In the genomic region with DNA sequence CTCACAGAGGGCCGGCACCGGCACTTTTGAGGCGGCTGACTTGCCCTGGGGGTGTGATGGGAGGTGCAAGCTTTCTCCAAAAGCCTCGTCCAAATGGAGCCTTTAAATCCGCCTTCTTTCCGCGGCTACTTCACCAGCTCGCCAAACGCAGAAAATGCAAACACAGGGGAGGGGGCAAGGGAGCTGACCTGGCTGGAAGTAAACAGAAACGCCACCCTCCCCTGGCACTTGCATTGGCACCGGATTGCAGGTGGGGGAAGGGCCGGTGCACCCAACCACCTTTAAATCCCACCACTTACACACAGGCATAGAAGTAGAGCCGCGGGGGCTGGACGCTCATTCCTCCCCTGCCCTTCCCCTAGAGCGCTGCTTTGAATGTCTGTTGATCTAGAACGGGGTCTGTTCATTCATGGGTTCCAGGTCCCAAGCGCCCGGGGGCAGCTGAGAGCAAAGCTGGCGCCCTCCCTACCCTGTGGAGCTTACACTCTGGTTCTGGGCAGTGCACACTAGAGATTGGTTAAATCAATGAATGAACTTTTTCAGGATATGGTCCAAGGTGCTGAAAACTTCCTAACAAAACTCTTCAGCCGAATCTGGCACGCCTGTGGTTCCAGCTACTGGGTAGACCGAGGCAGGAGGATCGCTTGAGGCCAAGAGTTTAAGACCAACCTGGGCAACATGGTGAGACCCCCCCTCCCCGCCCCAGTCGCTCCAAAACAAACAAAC, we compare ENCODE assay signal across 8 cellular contexts. TPM values are rescaled to one million over a fixed set of nuclear protein-coding genes. Genes with fewer than 3 reads are reported as not detected.
DNase-seq lines count a peak whose midpoint lies in the region; ATAC-seq and TF ChIP-seq lines count a peak whose summit lies in the region.
"Not testable (repeated sequence)": the region's sequence is repeated elsewhere in the genome, so short reads cannot be mapped to it uniquely, and the experiment has no call there.

No MANE protein-coding gene starts in this region.

- intact Hi-C loops in activated CD4-positive, alpha-beta T cell treated with anti-CD3 and anti-CD28 coated beads, Interleukin-2, amount 10 ng/mL, durations not matched to agents 24 days and 14 days (cut with micrococcal nuclease) = loop anchor here (1.0 to 10.0 kb wide), 3 partner anchors 56 to 179 kb away; a partner anchor contains a TSS
- intact Hi-C loops in mammary epithelial cell (cut with micrococcal nuclease); upper lobe of right lung (cut with DNase I): not testable (repeated sequence)

- in situ Hi-C loops in mammary epithelial cell (cut with MboI; ENCODE audit: low sequenced_read_pairs in 2 of 2) = not testable (repeated sequence)

- peaks cover 11% of the 10 kb centered on the region for H3K36me3 Mint-ChIP-seq in activated CD4-positive, alpha-beta T cell treated with anti-CD3 and anti-CD28 coated beads, Interleukin-2, amount 10 ng/mL, durations not matched to agents 24 days and 14 days (ENCODE audit: low read depth)

- peak overlapping the region; percentile 64 for H3K27ac Mint-ChIP-seq in activated CD4-positive, alpha-beta T cell treated with anti-CD3 and anti-CD28 coated beads, Interleukin-2, amount 10 ng/mL, durations not matched to agents 24 days and 14 days

- H3K4me2 ChIP-seq in mammary epithelial cell (ENCODE audit: insufficient read depth, low read depth, low read length) (peak overlapping the region; percentile 64), mesenchymal stem cell (ENCODE audit: low read length, poor library complexity, severe bottlenecking) (peak overlapping the region; percentile 80)

- not testable (repeated sequence) for H3K27me3 ChIP-seq in mammary epithelial cell (ENCODE audit: insufficient read depth, low read length); mesenchymal stem cell (ENCODE audit: control insufficient read depth in 1 of 2, insufficient read depth in 1 of 2, low read length in 2 of 2); rectal smooth muscle tissue (ENCODE audit: control insufficient read depth, insufficient read depth, low read length); upper lobe of right lung

- not testable (repeated sequence) for H2BK12ac ChIP-seq in mesenchymal stem cell (ENCODE audit: low read length in 2 of 2)

- H3K79me2 ChIP-seq in mammary epithelial cell (ENCODE audit: insufficient read depth, low read length) = peaks cover 33% of the 10 kb centered on the region

- not testable (repeated sequence) for H4K20me1 ChIP-seq in mammary epithelial cell (ENCODE audit: insufficient read depth, low read length)

- CTCF ChIA-PET in mammary epithelial cell (lab: Charles Lee; ENCODE audit: low non-redundant PET) = not testable (repeated sequence)

- dilution Hi-C loops in mammary epithelial cell (cut with HindIII; ENCODE audit: low sequenced_read_pairs) = not testable (repeated sequence)

- not testable (repeated sequence) for H3K36me3 ChIP-seq in mammary epithelial cell (ENCODE audit: insufficient read depth, low read length); rectal smooth muscle tissue (ENCODE audit: control insufficient read depth, insufficient read depth, low read length); upper lobe of right lung
- H3K36me3 ChIP-seq in mesenchymal stem cell (ENCODE audit: control insufficient read depth in 1 of 2, insufficient read depth in 2 of 2, low read depth in 1 of 2, low read length in 2 of 2) = peaks cover 11 to 13% of the 10 kb centered on the region in 2 experiments

- H3K14ac ChIP-seq in mesenchymal stem cell (ENCODE audit: low read length in 2 of 2) = not testable (repeated sequence)

- H4K91ac ChIP-seq in mesenchymal stem cell (ENCODE audit: low read length) = not testable (repeated sequence)

- not testable (repeated sequence) for H2BK15ac ChIP-seq in mesenchymal stem cell (ENCODE audit: low read depth, poor library complexity, severe bottlenecking)

- H3K4me3 ChIP-seq in mammary epithelial cell (replicated peaks in 1 of 3; ENCODE audit: insufficient read depth in 1 of 3, low read depth in 2 of 3, low read length in 3 of 3) (peak overlapping the region; percentile 34 to 53 (median 49)), foreskin fibroblast (ENCODE audit: low read depth in 1 of 2, low read length in 2 of 2) (peak overlapping the region; percentile 47 to 57), mesenchymal stem cell (ENCODE audit: insufficient read depth in 1 of 2, low read depth in 1 of 2, low read length in 2 of 2) (peak overlapping the region; percentile 0 to 76), rectal smooth muscle tissue (ENCODE audit: low read length) (peak overlapping the region; percentile 64), upper lobe of right lung (peak overlapping the region; percentile 53)

- H2BK5ac ChIP-seq in mesenchymal stem cell (ENCODE audit: low read depth, low read length, poor library complexity, severe bottlenecking) = not testable (repeated sequence)

- BruUV-seq in mammary epithelial cell (replicated peaks; lab: Mats Ljungman, UMichigan) = not testable (repeated sequence)

- H3K27me3 Mint-ChIP-seq in activated CD4-positive, alpha-beta T cell treated with anti-CD3 and anti-CD28 coated beads, Interleukin-2, amount 10 ng/mL, durations not matched to agents 24 days and 14 days = peaks cover 40% of the 10 kb centered on the region

- peak overlapping the region; percentile 76 for H2AFZ ChIP-seq in mammary epithelial cell (ENCODE audit: low read depth, low read length)
- H2AFZ ChIP-seq in mesenchymal stem cell (ENCODE audit: low read depth, low read length) = not testable (repeated sequence)

- H3K79me1 ChIP-seq in mesenchymal stem cell (replicated peaks; ENCODE audit: low read length, poor library complexity, severe bottlenecking) = not testable (repeated sequence)

- not testable (repeated sequence) for H3K9ac ChIP-seq in mammary epithelial cell (ENCODE audit: insufficient read depth, low read length); rectal smooth muscle tissue (ENCODE audit: low read length)
- peak overlapping the region; percentile 63 for H3K9ac ChIP-seq in mesenchymal stem cell (ENCODE audit: low read length)

- peak overlapping the region in 1 of 2 experiments; percentile 10 for H3K23ac ChIP-seq in mesenchymal stem cell (ENCODE audit: low read length in 2 of 2)

- peak overlapping the region in 1 of 2 experiments; percentile 81 for H3K4ac ChIP-seq in mesenchymal stem cell (ENCODE audit: low read depth in 1 of 2, low read length in 2 of 2)

- 8% methylated on average over 17 of the region's 26 CpGs for WGBS in mammary epithelial cell (ENCODE audit: low coverage, missing lambda C conversion rate)
- 57% methylated on average over 24 of the region's 26 CpGs for WGBS in mesenchymal stem cell

- H3K4me3 Mint-ChIP-seq in activated CD4-positive, alpha-beta T cell treated with anti-CD3 and anti-CD28 coated beads, Interleukin-2, amount 10 ng/mL, durations not matched to agents 24 days and 14 days = peak overlapping the region; percentile 78

- not testable (repeated sequence) for H3K9me3 Mint-ChIP-seq in activated CD4-positive, alpha-beta T cell treated with anti-CD3 and anti-CD28 coated beads, Interleukin-2, amount 10 ng/mL, durations not matched to agents 24 days and 14 days

- H3K18ac ChIP-seq in mesenchymal stem cell (ENCODE audit: low read depth in 1 of 2, low read length in 2 of 2) = peak overlapping the region in 1 of 2 experiments; percentile 41

- not testable (repeated sequence) for TF ChIP-seq CTCF in mammary epithelial cell (conservative IDR thresholded peaks at IDR 0.05 in 1 of 2, IDR thresholded peaks at IDR 0.05 in 1 of 2; ENCODE audit: extremely low read depth in 1 of 2, insufficient read depth in 1 of 2, low read depth in 1 of 2, low read length in 2 of 2); foreskin fibroblast (IDR thresholded peaks at IDR 0.05; ENCODE audit: low read depth, low read length); upper lobe of right lung (IDR thresholded peaks at IDR 0.05)

- H3K9me3 ChIP-seq in mammary epithelial cell (replicated peaks; ENCODE audit: insufficient read depth, low read length); mesenchymal stem cell (ENCODE audit: control insufficient read depth, low read length); upper lobe of right lung: not testable (repeated sequence)

- not testable (repeated sequence) for ATAC-seq in upper lobe of right lung

- not testable (repeated sequence) for H4K8ac ChIP-seq in mesenchymal stem cell (ENCODE audit: low read length)

- not testable (repeated sequence) for H2AK5ac ChIP-seq in mesenchymal stem cell (ENCODE audit: low read length, severe bottlenecking)

- H3K4me1 Mint-ChIP-seq in activated CD4-positive, alpha-beta T cell treated with anti-CD3 and anti-CD28 coated beads, Interleukin-2, amount 10 ng/mL, durations not matched to agents 24 days and 14 days = peaks cover 32% of the 10 kb centered on the region

- H3K27ac ChIP-seq in mammary epithelial cell (ENCODE audit: insufficient read depth, low read depth, low read length); mesenchymal stem cell (ENCODE audit: low read length, poor library complexity, severe bottlenecking); rectal smooth muscle tissue (ENCODE audit: low read depth, low read length); upper lobe of right lung: not testable (repeated sequence)

- peak; percentile 27 for DNase-seq in ELR (ENCODE audit: low read depth)
- peak; percentile 16 for DNase-seq in NCI-H69 (lab: John Stamatoyannopoulos, UW)
- DNase-seq in activated CD4-positive, alpha-beta T cell treated with anti-CD3 and anti-CD28 coated beads, Interleukin-2, amount 10 ng/mL, durations not matched to agents 24 days and 14 days; mammary epithelial cell; mesenchymal stem cell: not testable (repeated sequence)
- DNase-seq in foreskin fibroblast = peak in 1 of 2 donors; percentile 31
- peak; percentile 61 for DNase-seq in upper lobe of right lung

- peaks cover 26% of the 10 kb centered on the region for H3K4me1 ChIP-seq in mammary epithelial cell (ENCODE audit: insufficient read depth, low read length)
- H3K4me1 ChIP-seq in mesenchymal stem cell (ENCODE audit: control insufficient read depth, insufficient read depth, low read depth, low read length) = peaks cover 22% of the 10 kb centered on the region
- peaks cover 13% of the 10 kb centered on the region for H3K4me1 ChIP-seq in rectal smooth muscle tissue (ENCODE audit: control insufficient read depth, insufficient read depth, low read length)
- peaks cover 17% of the 10 kb centered on the region for H3K4me1 ChIP-seq in upper lobe of right lung

- not testable (repeated sequence) for H2BK120ac ChIP-seq in mesenchymal stem cell (ENCODE audit: low read depth, low read length)

RNA-seq across cellular contexts. Expression of a gene that starts 0.9 kb away (rescaled TPM):
- 11.6 and 12.0 TPM in 2 replicates for total RNA-seq in activated CD4-positive, alpha-beta T cell treated with anti-CD3 and anti-CD28 coated beads, Interleukin-2, amount 10 ng/mL, durations not matched to agents 24 days and 14 days
- total RNA-seq in mammary epithelial cell = 10 to 100 TPM in 1 of 2 donors, 1 to 10 TPM in 1; 7.0 to 15.8 TPM
- 4.7 TPM for polyA plus RNA-seq in mammary epithelial cell
- 8.1 TPM for polyA minus RNA-seq in mammary epithelial cell
- polyA plus RNA-seq in mesenchymal stem cell (2013, experiment 1 of 2) = 24.1 TPM
- polyA plus RNA-seq in mesenchymal stem cell (2013, experiment 2 of 2) = 23.5 TPM
- total RNA-seq in upper lobe of right lung = 27.2 TPM
